Comparison of ENCODE assay signal across 26 cellular contexts in the genomic region with DNA sequence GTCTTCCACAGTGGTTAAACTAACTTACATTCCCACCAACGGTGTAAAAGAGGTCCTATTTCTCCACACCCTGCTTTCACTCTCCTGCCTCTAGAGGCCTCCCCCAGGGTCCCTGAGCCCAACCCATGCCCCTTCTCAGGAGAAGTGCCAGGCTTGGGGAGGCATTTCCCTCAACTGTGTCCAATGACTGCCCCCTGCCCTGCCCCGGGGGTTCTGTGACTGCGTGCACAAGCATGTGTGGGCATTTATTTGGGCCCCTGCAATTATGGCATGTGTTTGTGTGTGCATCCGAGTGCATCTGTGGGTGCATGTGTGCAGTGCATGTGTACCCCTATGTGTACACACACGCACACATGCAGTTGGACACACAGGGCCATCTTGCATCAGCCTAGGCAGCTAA. TPM values are rescaled to one million over a fixed set of nuclear protein-coding genes. Genes with fewer than 3 reads are reported as not detected.
DNase-seq lines count a peak whose midpoint lies in the region; ATAC-seq, FAIRE-seq and TF ChIP-seq lines count a peak whose summit lies in the region.
"Had no signal": no experiment of that assay in that cellular context is flagged by ENCODE, and none has a peak within 500 bp of the region (broad histone marks: within the 10 kb centered on the region; RNA-seq: fewer than 3 reads in every experiment).

No MANE protein-coding gene starts in this region.

- H3K36me3 Mint-ChIP-seq in naive thymus-derived CD4-positive, alpha-beta T cell: no peaks in the 10 kb centered on the region
- H3K36me3 Mint-ChIP-seq: CD4-positive, CD25-positive, alpha-beta regulatory T cell had no signal

- H2BK12ac ChIP-seq in neuronal stem cell (ENCODE audit: low read length): no peak overlapping the region

- TF ChIP-seq CTCF in bronchial epithelial cell (IDR thresholded peaks at IDR 0.05; ENCODE audit: insufficient read depth, low read length, severe bottlenecking) (no peak), prostate gland (IDR thresholded peaks at IDR 0.05) (no peak)

- WGBS in neuronal stem cell (ENCODE audit: extremely low coverage in 2 of 2, insufficient read length in 2 of 2, insufficient replicate concordance in 1 of 2), 2 donors: no CpG with 5 or more reads among the region's 5 CpGs
- 87% methylated on average over 5 of the region's 5 CpGs for WGBS in prostate gland

- no peak overlapping the region for H3K4me3 ChIP-seq in bronchial epithelial cell (ENCODE audit: low read depth, low read length)
- H3K4me3 ChIP-seq in neuronal stem cell (ENCODE audit: low read length in 2 of 2): peak overlapping the region in 1 of 2 donors; percentile 68
- H3K4me3 ChIP-seq in naive thymus-derived CD4-positive, alpha-beta T cell (ENCODE audit: low read length): no peak overlapping the region
- H3K4me3 ChIP-seq in prostate gland: no peak overlapping the region
- H3K4me3 ChIP-seq: BLaER1, MG63 had no signal

- H2BK5ac ChIP-seq in neuronal stem cell (ENCODE audit: low read length): no peak overlapping the region

- H3K4me3 Mint-ChIP-seq in naive thymus-derived CD4-positive, alpha-beta T cell: no peak overlapping the region
- H3K4me3 Mint-ChIP-seq: CD4-positive, CD25-positive, alpha-beta regulatory T cell had no signal

- peak; percentile 28 for DNase-seq in activated CD8-positive, alpha-beta memory T cell treated with anti-CD3 and anti-CD28 coated beads for 24 hours
- no peak for DNase-seq in activated CD8-positive, alpha-beta memory T cell treated with anti-CD3 and anti-CD28 coated beads, Interleukin-2, amount 50 U/mL, for 4 hours
- DNase-seq in bronchial epithelial cell (ENCODE audit: low read depth) (no peak), neuronal stem cell (ENCODE audit: low spot score) (no peak), prostate gland (ENCODE audit: low spot score) (no peak)
- DNase-seq in naive thymus-derived CD4-positive, alpha-beta T cell: no peak
- DNase-seq in activated CD4-positive, CD25-positive, alpha-beta regulatory T cell (lab: John Stamatoyannopoulos, UW): no peak
- no peak for DNase-seq in stimulated activated CD4-positive, alpha-beta T cell treated with anti-CD3 and anti-CD28 coated beads, Interleukin-12 subunit alpha, Interleukin-12 subunit beta, amount 100 ng/mL, for 4 hours
- DNase-seq: 8988T; CD4-positive, CD25-positive, alpha-beta regulatory T cell; KG1; MG63; NCI-H1105 treated with DMSO at 0.1 percent for 48 hours; NCI-H146; NCI-H1930; NCI-H2107; NCI-H446 treated with DMSO at 0.1 percent for 48 hours; NCI-H526; NCI-H82; NK-92 treated with Interleukin-12 subunit alpha and Interleukin-12 subunit beta, amount 100 ng/mL, for 24 hours; SIG-M5; SK-N-SH had no signal

- H4K8ac ChIP-seq in neuronal stem cell (ENCODE audit: low read depth, low read length): no peak overlapping the region

- TF ChIP-seq POLR2A in prostate gland (IDR thresholded peaks at IDR 0.05): no peak

- peak overlapping the region; percentile 36 for H3K18ac ChIP-seq in neuronal stem cell (ENCODE audit: low read length)

- peak overlapping the region; percentile 90 for H3K14ac ChIP-seq in neuronal stem cell (ENCODE audit: low read length)

- H2AK5ac ChIP-seq in neuronal stem cell (ENCODE audit: low read depth, low read length): peak overlapping the region; percentile 48

- H3K27me3 Mint-ChIP-seq in naive thymus-derived CD4-positive, alpha-beta T cell: peaks cover 0 to 12% (median 2%) of the 10 kb centered on the region in 5 donors

- H3K23ac ChIP-seq in neuronal stem cell (ENCODE audit: low read depth, low read length, poor library complexity): peak overlapping the region; percentile 19

- peak overlapping the region; percentile 31 for H2BK15ac ChIP-seq in neuronal stem cell (ENCODE audit: low read length)

- no peak overlapping the region for H3K27ac Mint-ChIP-seq in naive thymus-derived CD4-positive, alpha-beta T cell
- H3K27ac Mint-ChIP-seq: CD4-positive, CD25-positive, alpha-beta regulatory T cell had no signal

- H3K9me3 ChIP-seq in neuronal stem cell (replicated peaks in 1 of 2; ENCODE audit: control insufficient read depth in 2 of 2, insufficient read depth in 1 of 2, low read depth in 1 of 2, low read length in 2 of 2): no peaks in the 10 kb centered on the region
- H3K9me3 ChIP-seq in naive thymus-derived CD4-positive, alpha-beta T cell (ENCODE audit: control insufficient read depth in 2 of 3, low read length in 3 of 3): no peaks in the 10 kb centered on the region
- no peaks in the 10 kb centered on the region for H3K9me3 ChIP-seq in prostate gland
- H3K9me3 ChIP-seq: BLaER1, MG63 had no signal

- peaks cover 0 to 2% (median 0%) of the 10 kb centered on the region in 7 donors for H3K4me1 Mint-ChIP-seq in naive thymus-derived CD4-positive, alpha-beta T cell
- H3K4me1 Mint-ChIP-seq: CD4-positive, CD25-positive, alpha-beta regulatory T cell had no signal

- H3K4me1 ChIP-seq in neuronal stem cell (ENCODE audit: control insufficient read depth in 2 of 2, insufficient read depth in 1 of 2, low read depth in 1 of 2, low read length in 2 of 2): peaks cover 0 to 1% of the 10 kb centered on the region in 2 donors
- H3K4me1 ChIP-seq in naive thymus-derived CD4-positive, alpha-beta T cell (ENCODE audit: control insufficient read depth in 2 of 2, insufficient read depth in 2 of 2, low read length in 2 of 2): no peaks in the 10 kb centered on the region
- H3K4me1 ChIP-seq in prostate gland (replicated peaks): no peaks in the 10 kb centered on the region

- no peak overlapping the region for H2BK120ac ChIP-seq in neuronal stem cell (ENCODE audit: low read depth, low read length)

- peaks cover 0 to 16% (median 4%) of the 10 kb centered on the region in 11 donors for H3K9me3 Mint-ChIP-seq in naive thymus-derived CD4-positive, alpha-beta T cell

- H4K91ac ChIP-seq in neuronal stem cell (ENCODE audit: low read depth, low read length, poor library complexity): peak overlapping the region; percentile 41

- peak; percentile 85 for FAIRE-seq in bronchial epithelial cell (lab: Jason Lieb, UNC)
- FAIRE-seq: D721Med, GM19239, HTR-8/SVneo had no signal

- H3K27me3 ChIP-seq in bronchial epithelial cell (ENCODE audit: control insufficient read depth, insufficient read depth, low read length) (peaks cover 2% of the 10 kb centered on the region), neuronal stem cell (ENCODE audit: control insufficient read depth in 3 of 3, insufficient read depth in 3 of 3, low read depth in 1 of 3, low read length in 3 of 3) (peaks cover 0 to 31% (median 0%) of the 10 kb centered on the region in 3 experiments), prostate gland (replicated peaks; ENCODE audit: insufficient read depth) (no peaks in the 10 kb centered on the region)
- H3K27me3 ChIP-seq in naive thymus-derived CD4-positive, alpha-beta T cell (ENCODE audit: control insufficient read depth in 2 of 2, insufficient read depth in 2 of 2, low read length in 2 of 2): no peaks in the 10 kb centered on the region
- H3K27me3 ChIP-seq: BLaER1, MG63 had no signal

- no peak overlapping the region for H3K4me2 ChIP-seq in neuronal stem cell (ENCODE audit: insufficient read depth, low read length, poor library complexity, severe bottlenecking)
- H3K4me2 ChIP-seq: BLaER1, SK-N-SH had no signal

- ATAC-seq in naive thymus-derived CD4-positive, alpha-beta T cell: no peak

- intact Hi-C loops in naive thymus-derived CD4-positive, alpha-beta T cell (cut with micrococcal nuclease): no loop called here
- intact Hi-C loops in prostate gland (cut with DNase I): no loop called here

- no peak overlapping the region for H3K9ac ChIP-seq in neuronal stem cell (ENCODE audit: low read depth, low read length, poor library complexity)
- H3K9ac ChIP-seq: BLaER1, SK-N-SH had no signal

- H3K27ac ChIP-seq in neuronal stem cell (replicated peaks; ENCODE audit: low read length) (no peak overlapping the region), prostate gland (no peak overlapping the region)
- no peak overlapping the region for H3K27ac ChIP-seq in naive thymus-derived CD4-positive, alpha-beta T cell (ENCODE audit: low read depth, low read length)
- H3K27ac ChIP-seq: BLaER1 had no signal

- peaks cover 2% of the 10 kb centered on the region for H3K79me1 ChIP-seq in neuronal stem cell (ENCODE audit: low read depth, low read length)

- H2AFZ ChIP-seq in neuronal stem cell (ENCODE audit: low read length): no peak overlapping the region

- POLR2A ChIA-PET in naive thymus-derived CD4-positive, alpha-beta T cell (lab: Charles Lee): no interaction called here

- CTCF ChIA-PET in naive thymus-derived CD4-positive, alpha-beta T cell (lab: Charles Lee): no interaction called here

- no peak overlapping the region for H3K4ac ChIP-seq in neuronal stem cell (ENCODE audit: low read length)

- H3K36me3 ChIP-seq in bronchial epithelial cell (ENCODE audit: control insufficient read depth, insufficient read depth, low read length): no peaks in the 10 kb centered on the region
- H3K36me3 ChIP-seq in neuronal stem cell (replicated peaks in 1 of 2; ENCODE audit: control insufficient read depth in 2 of 2, insufficient read depth in 2 of 2, low read length in 2 of 2): peaks cover 0 to 2% of the 10 kb centered on the region in 2 donors
- H3K36me3 ChIP-seq in naive thymus-derived CD4-positive, alpha-beta T cell (ENCODE audit: control insufficient read depth in 2 of 3, insufficient read depth in 3 of 3, low read length in 3 of 3): no peaks in the 10 kb centered on the region
- no peaks in the 10 kb centered on the region for H3K36me3 ChIP-seq in prostate gland
- H3K36me3 ChIP-seq: BLaER1, MG63 had no signal

RNA-seq across cellular contexts. Expression of a gene that starts 57.3 kb away (rescaled TPM):
- total RNA-seq in bronchial epithelial cell: 0.53 and 2.3 TPM in 2 replicates
- polyA plus RNA-seq in neuronal stem cell (2013, experiment 1 of 2): not detected
- polyA plus RNA-seq in neuronal stem cell (2013, experiment 2 of 2): 0.01 TPM
- total RNA-seq in naive thymus-derived CD4-positive, alpha-beta T cell: not detected
- polyA plus RNA-seq in naive thymus-derived CD4-positive, alpha-beta T cell: not detected
- total RNA-seq in prostate gland: 10 to 100 TPM; 35.9 to 83.7 TPM
- total RNA-seq: CD4-positive, CD25-positive, alpha-beta regulatory T cell had no signal
- polyA plus RNA-seq: CD4-positive, CD25-positive, alpha-beta regulatory T cell had no signal

Comparison
In these comparisons a context has a peak if more than half of its experiments do, and no peak if none do; other contexts are left out.
1. RNA of a gene that starts 57.3 kb away (total RNA-seq): 35.9 to 83.7 TPM in prostate gland; 0.53 to 2.3 TPM in bronchial epithelial cell and not detected in naive thymus-derived CD4-positive, alpha-beta T cell; every median in the first group is over 10 times any median in the second.